Comparison of ENCODE assay signal across 2 cellular contexts in the genomic region with DNA sequence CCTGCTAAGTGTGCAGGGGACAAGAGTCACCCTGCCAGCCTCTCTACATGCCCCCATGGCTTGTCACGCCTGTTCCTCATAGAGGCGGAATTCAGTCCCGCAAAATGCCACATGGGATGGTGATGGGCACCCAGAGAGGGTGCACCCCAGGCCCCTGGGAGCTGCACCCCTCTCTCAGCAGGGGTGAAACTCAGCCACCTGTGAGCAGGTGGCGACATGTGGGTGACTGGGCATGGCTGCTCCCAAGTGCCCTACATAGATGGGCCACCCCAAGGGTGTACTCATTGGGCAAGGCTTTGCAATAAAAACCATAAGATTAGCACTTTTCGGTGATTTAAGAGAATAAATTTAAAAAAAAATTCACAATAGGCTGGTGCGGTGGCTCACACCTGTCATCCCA.
TF ChIP-seq lines count a peak whose summit lies in the region.

No MANE protein-coding gene starts in this region.

TF ChIP-seq in SK-N-SH, 30 proteins besides CTCF, POLR2A, EP300 and RAD21 (continued from another document):
- TF ChIP-seq, protein P1, sequence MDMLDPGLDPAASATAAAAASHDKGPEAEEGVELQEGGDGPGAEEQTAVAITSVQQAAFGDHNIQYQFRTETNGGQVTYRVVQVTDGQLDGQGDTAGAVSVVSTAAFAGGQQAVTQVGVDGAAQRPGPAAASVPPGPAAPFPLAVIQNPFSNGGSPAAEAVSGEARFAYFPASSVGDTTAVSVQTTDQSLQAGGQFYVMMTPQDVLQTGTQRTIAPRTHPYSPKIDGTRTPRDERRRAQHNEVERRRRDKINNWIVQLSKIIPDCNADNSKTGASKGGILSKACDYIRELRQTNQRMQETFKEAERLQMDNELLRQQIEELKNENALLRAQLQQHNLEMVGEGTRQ (IDR thresholded peaks at IDR 0.05; ENCODE audit: borderline replicate concordance, low read depth, low read length) = no peak

TF ChIP-seq in SK-N-SH treated with all-trans-retinoic acid at 6 μM for 48 hours, 23 proteins besides CTCF, POLR2A, EP300 and RAD21 (continued from another document):
- no peak for TF ChIP-seq PATZ1 (CRISPR knock-in tag; IDR thresholded peaks at IDR 0.05; ENCODE audit: borderline replicate concordance)
- TF ChIP-seq TOX (CRISPR knock-in tag; IDR thresholded peaks at IDR 0.05; ENCODE audit: borderline replicate concordance) = no peak
- no peak for TF ChIP-seq ARNTL (CRISPR knock-in tag; IDR thresholded peaks at IDR 0.05; ENCODE audit: borderline replicate concordance, low read depth)
- TF ChIP-seq ESRRG (CRISPR knock-in tag; IDR thresholded peaks at IDR 0.05) = no peak
- TF ChIP-seq SNAI2 (CRISPR knock-in tag; IDR thresholded peaks at IDR 0.05) = no peak
- TF ChIP-seq ZC3H10 (CRISPR knock-in tag; IDR thresholded peaks at IDR 0.05) = no peak
- TF ChIP-seq BACH2 (CRISPR knock-in tag; IDR thresholded peaks at IDR 0.05; ENCODE audit: borderline replicate concordance) = no peak
- no peak for TF ChIP-seq GLIS3 (CRISPR knock-in tag; IDR thresholded peaks at IDR 0.05)
- no peak for TF ChIP-seq TCF4 (CRISPR knock-in tag; IDR thresholded peaks at IDR 0.05; ENCODE audit: borderline replicate concordance)
- no peak for TF ChIP-seq ZFP3 (CRISPR knock-in tag; IDR thresholded peaks at IDR 0.05)
- no peak for TF ChIP-seq POU6F1 (CRISPR knock-in tag; IDR thresholded peaks at IDR 0.05; ENCODE audit: borderline replicate concordance, low read depth)
